Comparison of ENCODE assay signal across 23 cellular contexts in genomic region chr1:225592362-225592761, GRCh38.
"Had no signal": no experiment of that assay in that cellular context is flagged by ENCODE, and none has a peak within 500 bp of the region (broad histone marks: within the 10 kb centered on the region; RNA-seq: fewer than 3 reads in every experiment).

No MANE protein-coding gene starts in this region.

- H3K27ac Mint-ChIP-seq: dendritic cell treated with granulocyte-macrophage colony-stimulating factor and Interleukin-4, amounts not matched to agents 40 ng/mL and 50 ng/mL, for 4 days; effector memory CD8-positive, alpha-beta T cell; naive thymus-derived CD8-positive, alpha-beta T cell; neural progenitor cell; stimulated activated memory B cell treated with anti-CD40 and anti-IgM and Interleukin-4, amounts not matched to agents 10 μg/mL and 1 μg/mL and 100 μg/mL, for 72 hours; stimulated activated naive CD8-positive, alpha-beta T cell treated with anti-CD3 and anti-CD28 coated beads, Interleukin-15, Interleukin-2, amounts not matched to agents 100 ng/mL and 50 ng/mL, for 24 hours had no signal

- H3K36me3 Mint-ChIP-seq: naive thymus-derived CD8-positive, alpha-beta T cell; stimulated activated memory B cell treated with anti-CD40 and anti-IgM and Interleukin-4, amounts not matched to agents 10 μg/mL and 1 μg/mL and 100 μg/mL, for 72 hours had no signal

- DNase-seq: effector memory CD8-positive, alpha-beta T cell; left colon; mammary epithelial cell; naive thymus-derived CD8-positive, alpha-beta T cell; nucleus accumbens; right lobe of liver; spleen; stimulated activated CD4-positive, alpha-beta T cell treated with anti-CD3 and anti-CD28 coated beads, Interleukin-15, amount 100 ng/mL, for 24 hours; stimulated activated CD4-positive, alpha-beta T cell treated with anti-CD3 and anti-CD28 coated beads, Interleukin-1b, Interleukin-23, amount 100 ng/mL, for 48 hours; stimulated activated CD4-positive, alpha-beta T cell treated with anti-CD3 and anti-CD28 coated beads, Interleukin-4, amount 100 ng/mL, for 24 hours; trophoblast cell had no signal

- FAIRE-seq: colon had no signal

- H3K9ac ChIP-seq: neural progenitor cell, parathyroid adenoma had no signal

- H3K4me3 ChIP-seq: esophagus muscularis mucosa, gastroesophageal sphincter, hepatocyte, neural progenitor cell, prostate gland, right lobe of liver, spleen, thoracic aorta had no signal

- H3K4me1 ChIP-seq: parathyroid adenoma, prostate gland had no signal

- H3K4me1 Mint-ChIP-seq: naive thymus-derived CD8-positive, alpha-beta T cell; stimulated activated memory B cell treated with anti-CD40 and anti-IgM and Interleukin-4, amounts not matched to agents 10 μg/mL and 1 μg/mL and 100 μg/mL, for 72 hours had no signal

- H3K36me3 ChIP-seq: esophagus muscularis mucosa, gastroesophageal sphincter, neural progenitor cell, prostate gland, right lobe of liver, spleen, thoracic aorta had no signal

- H3K27me3 ChIP-seq: esophagus muscularis mucosa, gastroesophageal sphincter, hepatocyte, neural progenitor cell, right lobe of liver, spleen had no signal

- H3K9me3 ChIP-seq: esophagus muscularis mucosa, gastroesophageal sphincter, prostate gland, right lobe of liver, spleen, thoracic aorta had no signal

- H3K9me3 Mint-ChIP-seq: dendritic cell treated with granulocyte-macrophage colony-stimulating factor and Interleukin-4, amounts not matched to agents 40 ng/mL and 50 ng/mL, for 4 days; effector memory CD8-positive, alpha-beta T cell; naive thymus-derived CD8-positive, alpha-beta T cell; stimulated activated memory B cell treated with anti-CD40 and anti-IgM and Interleukin-4, amounts not matched to agents 10 μg/mL and 1 μg/mL and 100 μg/mL, for 72 hours; stimulated activated naive CD8-positive, alpha-beta T cell treated with anti-CD3 and anti-CD28 coated beads, Interleukin-15, Interleukin-2, amounts not matched to agents 100 ng/mL and 50 ng/mL, for 24 hours had no signal

- ATAC-seq: effector memory CD8-positive, alpha-beta T cell; gastroesophageal sphincter; left colon; naive thymus-derived CD8-positive, alpha-beta T cell; right lobe of liver; stimulated activated memory B cell treated with anti-CD40 and anti-IgM and Interleukin-4, amounts not matched to agents 10 μg/mL and 1 μg/mL and 100 μg/mL, for 72 hours had no signal

- H2AFZ ChIP-seq: hepatocyte, neural progenitor cell, parathyroid adenoma had no signal

- H3K27ac ChIP-seq: epithelial cell of prostate, esophagus muscularis mucosa, gastroesophageal sphincter, hepatocyte, neural progenitor cell, parathyroid adenoma, prostate gland, right lobe of liver, spleen, thoracic aorta had no signal

- H3K4me3 Mint-ChIP-seq: dendritic cell treated with granulocyte-macrophage colony-stimulating factor and Interleukin-4, amounts not matched to agents 40 ng/mL and 50 ng/mL, for 4 days; effector memory CD8-positive, alpha-beta T cell; naive thymus-derived CD8-positive, alpha-beta T cell; neural progenitor cell; stimulated activated memory B cell treated with anti-CD40 and anti-IgM and Interleukin-4, amounts not matched to agents 10 μg/mL and 1 μg/mL and 100 μg/mL, for 72 hours; stimulated activated naive CD8-positive, alpha-beta T cell treated with anti-CD3 and anti-CD28 coated beads, Interleukin-15, Interleukin-2, amounts not matched to agents 100 ng/mL and 50 ng/mL, for 24 hours had no signal

- H3K4me2 ChIP-seq: hepatocyte, neural progenitor cell had no signal
